1 cellular context compared by ENCODE assay signal in genomic region chr9:88941586-88941985, GRCh38. TPM values are rescaled to one million over a fixed set of nuclear protein-coding genes. Genes with fewer than 3 reads are reported as not detected.
"Had no signal": no experiment of that assay in that cellular context is flagged by ENCODE, and none has a peak within 500 bp of the region (broad histone marks: within the 10 kb centered on the region; RNA-seq: fewer than 3 reads in every experiment).

No MANE protein-coding gene starts in this region.

RNA-seq across cellular contexts. Expression of gene S1PR3, which starts 49.7 kb away (rescaled TPM):
- total RNA-seq: HT-29 had no signal
